ENCODE assay signal across 26 cellular contexts in genomic region chr13:73036566-73036965, GRCh38.
"Had no signal": no experiment of that assay in that cellular context is flagged by ENCODE, and none has a peak within 500 bp of the region (broad histone marks: within the 10 kb centered on the region; RNA-seq: fewer than 3 reads in every experiment).

No MANE protein-coding gene starts in this region.

- ATAC-seq: activated CD4-positive, alpha-beta T cell treated with anti-CD3 and anti-CD28 coated beads for 36 hours; activated CD8-positive, alpha-beta memory T cell treated with anti-CD3 and anti-CD28 coated beads, Interleukin-2, amount 10 ng/mL, durations not matched to agents 7 days and 5 days; activated CD8-positive, alpha-beta T cell treated with anti-CD3 and anti-CD28 coated beads, Interleukin-2, amount 10 ng/mL, durations not matched to agents 7 days and 5 days; activated naive CD4-positive, alpha-beta T cell treated with anti-CD3 and anti-CD28 coated beads, Interleukin-2, amount 50 U/mL, for 72 hours; esophagus mucosa had no signal

- H3K9me3 ChIP-seq: ascending aorta, breast epithelium had no signal

- H3K36me3 ChIP-seq: ascending aorta, breast epithelium, cardiac muscle cell had no signal

- H3K4me3 ChIP-seq: ascending aorta, breast epithelium, cardiac muscle cell, coronary artery, dorsolateral prefrontal cortex had no signal

- FAIRE-seq: frontal cortex had no signal

- H3K4me1 ChIP-seq: ascending aorta, breast epithelium had no signal

- DNase-seq: activated CD4-positive, alpha-beta memory T cell treated with anti-CD3 and anti-CD28 coated beads for 36 hours; activated CD4-positive, alpha-beta T cell treated with anti-CD3 and anti-CD28 coated beads for 36 hours; activated CD4-positive, alpha-beta T cell treated with anti-CD3 and anti-CD28 coated beads, Interleukin-2, amount 10 ng/mL, durations not matched to agents 24 days and 14 days; activated CD4-positive, CD25-positive, alpha-beta regulatory T cell; activated CD4-positive, CD25-positive, alpha-beta regulatory T cell treated with anti-CD3 and anti-CD28 coated beads, Interleukin-2, amount 50 U/mL, for 72 hours; activated CD8-positive, alpha-beta memory T cell treated with anti-CD3 and anti-CD28 coated beads, Interleukin-2, amount 10 ng/mL, durations not matched to agents 7 days and 5 days; activated CD8-positive, alpha-beta memory T cell treated with anti-CD3 and anti-CD28 coated beads, Interleukin-2, amount 50 U/mL, for 4 hours; activated CD8-positive, alpha-beta T cell treated with anti-CD3 and anti-CD28 coated beads, Interleukin-2, amount 10 ng/mL, durations not matched to agents 7 days and 5 days; activated effector memory CD4-positive, alpha-beta T cell treated with anti-CD3 and anti-CD28 coated beads, Interleukin-2, amount 50 U/mL, for 16 hours; activated naive CD4-positive, alpha-beta T cell; activated naive CD4-positive, alpha-beta T cell treated with anti-CD3 and anti-CD28 coated beads, Interleukin-2, amount 10 ng/mL, durations not matched to agents 7 days and 5 days; activated naive CD8-positive, alpha-beta T cell treated with anti-CD3 and anti-CD28 coated beads, Interleukin-2, amount 10 ng/mL, durations not matched to agents 7 days and 5 days; activated T-cell treated with anti-CD3 and anti-CD28 coated beads, Interleukin-2, amount 50 U/mL, for 1 hour; activated T-cell treated with anti-CD3 and anti-CD28 coated beads, Interleukin-2, amount 50 U/mL, for 48 hours; dorsolateral prefrontal cortex; effector memory CD4-positive, alpha-beta T cell; endodermal cell; foreskin fibroblast; T-helper 2 cell had no signal

- H3K27ac ChIP-seq: ascending aorta, breast epithelium, cardiac muscle cell, coronary artery, dorsolateral prefrontal cortex had no signal

- H3K27me3 ChIP-seq: ascending aorta, breast epithelium, cardiac muscle cell, dorsolateral prefrontal cortex had no signal
